Comparison of ENCODE assay signal across 17 cellular contexts in the genomic region with DNA sequence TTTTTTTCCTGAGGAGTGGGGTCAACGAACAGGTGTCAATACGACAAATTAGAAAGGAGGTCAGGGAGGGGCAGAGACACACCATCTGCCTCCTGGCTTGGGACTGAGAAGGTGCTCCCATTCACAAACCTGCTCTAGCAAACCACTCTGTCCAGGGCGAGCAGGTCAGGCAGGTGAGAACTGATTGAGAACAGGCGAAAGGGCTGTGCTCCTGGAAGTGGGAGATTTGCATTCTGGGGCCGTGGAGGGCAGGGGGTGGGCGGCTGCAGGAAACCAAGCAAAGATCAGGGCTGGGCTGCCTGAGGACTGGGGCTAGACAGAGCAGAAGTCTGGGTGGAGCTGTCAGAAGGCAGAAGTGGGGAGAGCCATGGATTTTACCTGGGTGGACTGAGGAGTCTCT.
A peak's percentile ranks its signal among the peaks of the same experiment; 100 is the strongest.
DNase-seq lines count a peak whose midpoint lies in the region; ATAC-seq and TF ChIP-seq lines count a peak whose summit lies in the region.
"Had no signal": no experiment of that assay in that cellular context is flagged by ENCODE, and none has a peak within 500 bp of the region (broad histone marks: within the 10 kb centered on the region; RNA-seq: fewer than 3 reads in every experiment).

No MANE protein-coding gene starts in this region.

- TF ChIP-seq POLR2A in erythroblast (IDR thresholded peaks at IDR 0.05; ENCODE audit: low read length): no peak

- H3K79me2 ChIP-seq in OCI-LY7 (ENCODE audit: insufficient read depth, low read depth, low read length): no peaks in the 10 kb centered on the region

- POLR2A ChIA-PET in OCI-LY7 (lab: Charles Lee): interaction anchor here (0.7 kb wide), 3 partner anchors 40 to 89 kb away, joined by 3 to 4 read pairs (median 3); no protein-coding TSS in a partner anchor

- TF ChIP-seq CTCF in upper lobe of right lung (IDR thresholded peaks at IDR 0.05) (no peak), OCI-LY7 (conservative IDR thresholded peaks at IDR 0.05; ENCODE audit: low read length) (no peak)

- no TSS peak for BruUV-seq in OCI-LY7 (replicated peaks; lab: Mats Ljungman, UMichigan)

- H3K9me2 ChIP-seq in OCI-LY7 (ENCODE audit: insufficient read depth, low read length): no peaks in the 10 kb centered on the region

- DNase-seq in NCI-H146 (lab: John Stamatoyannopoulos, UW) (peak; percentile 40), NCI-H146 treated with DMSO at 0.1 percent for 48 hours (lab: John Stamatoyannopoulos, UW; ENCODE audit: unreplicated experiment) (no peak), cardiac septum (ENCODE audit: low spot score) (peak; percentile 54), left ventricle myocardium superior (no peak), islet precursor cell (peak; percentile 69), upper lobe of right lung (peak; percentile 26), OCI-LY7 (ENCODE audit: low spot score) (no peak), erythroblast (lab: John Stamatoyannopoulos, UW) (no peak)
- DNase-seq: AML-193; Caco-2; CD4-positive, alpha-beta T cell; GDM1; H9 had no signal

- no peaks in the 10 kb centered on the region for H3K4me1 ChIP-seq in upper lobe of right lung
- H3K4me1 ChIP-seq in OCI-LY7 (ENCODE audit: insufficient read depth, low read length, poor library complexity, severe bottlenecking): no peaks in the 10 kb centered on the region
- H3K4me1 ChIP-seq: A549, Caco-2 had no signal

- H3K4me3 ChIP-seq in upper lobe of right lung (no peak overlapping the region), OCI-LY7 (ENCODE audit: low read depth, low read length, poor library complexity, severe bottlenecking) (no peak overlapping the region)
- H3K4me3 ChIP-seq: A549 had no signal

- H3K27ac ChIP-seq in upper lobe of right lung (no peak overlapping the region), OCI-LY7 (ENCODE audit: low read depth, low read length, poor library complexity, severe bottlenecking) (no peak overlapping the region)
- H3K27ac ChIP-seq: 22Rv1, A549, C4-2B had no signal

- H3K9me3 ChIP-seq in upper lobe of right lung (no peaks in the 10 kb centered on the region), OCI-LY7 (ENCODE audit: low read length) (no peaks in the 10 kb centered on the region)
- H3K9me3 ChIP-seq: Caco-2 had no signal

- no peaks in the 10 kb centered on the region for H3K36me3 ChIP-seq in upper lobe of right lung
- H3K36me3 ChIP-seq in OCI-LY7 (ENCODE audit: insufficient read depth, low read length): no peaks in the 10 kb centered on the region

- intact Hi-C loops in cardiac septum (cut with DNase I) (no loop called here), left ventricle myocardium superior (cut with micrococcal nuclease) (no loop called here), upper lobe of right lung (cut with DNase I) (no loop called here), OCI-LY7 (cut with micrococcal nuclease; ENCODE audit: unreplicated experiment) (no loop called here)

- no peaks in the 10 kb centered on the region for H4K20me1 ChIP-seq in OCI-LY7 (ENCODE audit: insufficient read depth, low read length)

- CTCF ChIA-PET in OCI-LY7 (lab: Charles Lee; ENCODE audit: unreplicated experiment): no interaction called here

- no peak overlapping the region for H2AFZ ChIP-seq in OCI-LY7 (ENCODE audit: low read length)

- no peak overlapping the region for H3K4me2 ChIP-seq in OCI-LY7 (ENCODE audit: low read length)
- H3K4me2 ChIP-seq: A549 had no signal

- no peak for ATAC-seq in left ventricle myocardium superior
- ATAC-seq in upper lobe of right lung: no peak
- ATAC-seq: A549, HepG2 had no signal

- peaks cover 5% of the 10 kb centered on the region for H3K27me3 ChIP-seq in upper lobe of right lung

Comparison
In these comparisons a context has a peak if more than half of its experiments do, and no peak if none do; other contexts are left out.
1. DNase-seq: peak in NCI-H146 (single experiment), cardiac septum (single experiment), islet precursor cell (single experiment) and upper lobe of right lung (single experiment); none in NCI-H146 treated with DMSO at 0.1 percent for 48 hours (single experiment), left ventricle myocardium superior (single experiment), OCI-LY7 (single experiment) and erythroblast (0 of 2).